ENCODE assay signal across 9 cellular contexts in the genomic region with DNA sequence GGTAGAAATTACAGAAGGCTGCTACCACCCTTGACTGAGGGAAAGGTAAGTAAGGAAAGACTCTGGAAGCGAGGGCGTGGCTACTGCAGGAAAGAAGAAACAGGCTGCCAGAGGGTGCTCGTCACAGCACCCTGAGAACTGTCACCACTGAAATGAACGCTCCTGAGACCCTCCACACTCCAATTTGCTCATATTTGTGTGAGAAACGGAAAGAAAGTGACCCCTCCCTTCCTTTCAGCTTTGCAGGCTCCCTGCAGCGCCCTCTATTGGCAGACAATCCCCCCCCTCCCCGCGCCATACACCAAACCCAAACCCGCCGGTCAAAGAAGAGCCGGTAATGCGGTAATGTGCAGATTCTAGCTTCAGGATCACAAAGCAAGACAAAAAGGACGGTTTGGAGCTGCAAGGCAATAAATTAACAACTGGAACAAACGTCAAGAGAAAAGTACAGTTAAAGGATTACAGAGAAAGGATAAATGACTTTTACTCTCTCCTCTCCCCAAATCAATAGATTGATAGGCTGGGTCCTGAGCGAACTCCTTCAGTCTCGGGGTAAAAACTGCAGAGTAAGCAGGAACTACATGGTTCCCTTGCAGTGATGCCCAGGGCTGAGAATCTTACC. TPM values are rescaled to one million over a fixed set of nuclear protein-coding genes. Genes with fewer than 3 reads are reported as not detected.
DNase-seq lines count a peak whose midpoint lies in the region; ATAC-seq and TF ChIP-seq lines count a peak whose summit lies in the region.
"Had no signal": no experiment of that assay in that cellular context is flagged by ENCODE, and none has a peak within 500 bp of the region (broad histone marks: within the 10 kb centered on the region; RNA-seq: fewer than 3 reads in every experiment).

No MANE protein-coding gene starts in this region.

- H3K36me3 ChIP-seq in GM06990 (ENCODE audit: control insufficient read depth, insufficient read depth, low read length) = no peaks in the 10 kb centered on the region

- TF ChIP-seq CTCF in GM06990 (IDR thresholded peaks at IDR 0.05; ENCODE audit: insufficient read depth, low read length, poor library complexity, severe bottlenecking) = peak; percentile 91

- ATAC-seq in GM21529 (IDR thresholded peaks at IDR 0.05; ENCODE audit: unreplicated experiment) (no peak), GM18861 (IDR thresholded peaks at IDR 0.05; ENCODE audit: unreplicated experiment) (no peak), HG03442 (IDR thresholded peaks at IDR 0.05; ENCODE audit: unreplicated experiment) (no peak)
- ATAC-seq: T-cell had no signal

- no peak overlapping the region for H3K4me3 ChIP-seq in GM06990 (replicated peaks; ENCODE audit: low read depth, low read length)

- DNase-seq in GM06990 (ENCODE audit: extremely low read depth, insufficient read length) (peak; percentile 43), M059J (ENCODE audit: low read depth) (peak; percentile 25), T47D (ENCODE audit: low read depth in 1 of 2, low spot score in 1 of 2) (peak; percentile 40 to 71), iris pigment epithelial cell (ENCODE audit: low read depth) (peak; percentile 27)
- peak; percentile 9 to 45 for DNase-seq in stimulated activated CD4-positive, alpha-beta T cell treated with anti-CD3 and anti-CD28 coated beads, Interleukin-15, amount 100 ng/mL, for 48 hours (ENCODE audit: low read depth in 2 of 2)

- in situ Hi-C loops in T47D (cut with HindIII; ENCODE audit: low pct_unique_long_range_greater_than_20kb, low sequenced_read_pairs) = no loop called here

- no peaks in the 10 kb centered on the region for H3K27me3 ChIP-seq in GM06990 (replicated peaks; ENCODE audit: control insufficient read depth, insufficient read depth, low read length)

RNA-seq across cellular contexts. Expression of a gene that starts 47.7 kb away (rescaled TPM):
- 1.2 and 3.1 TPM in 2 replicates for total RNA-seq in M059J (2014; rRNA removed; shearing (Covaris generic))
